ENCODE assay signal across 1 cellular context in genomic region chr10:58994226-58995057, GRCh38.
TF ChIP-seq lines count a peak whose summit lies in the region.

No MANE protein-coding gene starts in this region.

TF ChIP-seq in GM12878, 131 proteins besides CTCF, POLR2A, EP300 and RAD21 (continued from another document):
- TF ChIP-seq ZNF687 (IDR thresholded peaks at IDR 0.05) (0 out of 2 replicates have a peak, but pooled peaks have one; percentile 61), MEF2B (IDR thresholded peaks at IDR 0.05; ENCODE audit: partially characterized antibody, poor library complexity, severe bottlenecking) (no peak), NR2F1 (conservative IDR thresholded peaks at IDR 0.05) (no peak)
